Comparison of ENCODE assay signal across 9 cellular contexts in genomic region chr20:63215101-63216040, GRCh38. TPM values are rescaled to one million over a fixed set of nuclear protein-coding genes. Genes with fewer than 3 reads are reported as not detected.
DNase-seq lines count a peak whose midpoint lies in the region; ATAC-seq and TF ChIP-seq lines count a peak whose summit lies in the region.
"Had no signal": no experiment of that assay in that cellular context is flagged by ENCODE, and none has a peak within 500 bp of the region (broad histone marks: within the 10 kb centered on the region; RNA-seq: fewer than 3 reads in every experiment).

No MANE protein-coding gene starts in this region.

- H3K9me3 Mint-ChIP-seq in MCF 10A (ENCODE audit: unreplicated experiment), result no peaks in the 10 kb centered on the region
- no peaks in the 10 kb centered on the region for H3K9me3 Mint-ChIP-seq in stimulated activated naive CD8-positive, alpha-beta T cell treated with anti-CD3 and anti-CD28 coated beads, Interleukin-15, Interleukin-2, amounts not matched to agents 100 ng/mL and 50 ng/mL, for 24 hours

- peak overlapping the region; percentile 77 for H3K4me3 ChIP-seq in AG04450 (ENCODE audit: low read depth, low read length)
- H3K4me3 ChIP-seq in OCI-LY7 (ENCODE audit: low read depth, low read length, poor library complexity, severe bottlenecking), result peak overlapping the region; percentile 100

- H4K20me1 ChIP-seq in OCI-LY7 (ENCODE audit: insufficient read depth, low read length), result peaks cover 19% of the 10 kb centered on the region

- peaks cover 3% of the 10 kb centered on the region for H3K27me3 ChIP-seq in AG04450 (ENCODE audit: control insufficient read depth, insufficient read depth, low read length)

- peaks cover 53% of the 10 kb centered on the region for H3K36me3 ChIP-seq in OCI-LY7 (ENCODE audit: insufficient read depth, low read length)

- peaks cover 52% of the 10 kb centered on the region for H3K79me2 ChIP-seq in OCI-LY7 (ENCODE audit: insufficient read depth, low read depth, low read length)

- peaks cover 23% of the 10 kb centered on the region for H3K4me1 ChIP-seq in OCI-LY7 (ENCODE audit: insufficient read depth, low read length, poor library complexity, severe bottlenecking)

- H3K4me2 ChIP-seq in OCI-LY7 (ENCODE audit: low read length), result peak overlapping the region; percentile 73

- peaks cover 8% of the 10 kb centered on the region for H3K27me3 Mint-ChIP-seq in MCF 10A (ENCODE audit: insufficient read depth, unreplicated experiment)
- no peaks in the 10 kb centered on the region for H3K27me3 Mint-ChIP-seq in stimulated activated naive CD8-positive, alpha-beta T cell treated with anti-CD3 and anti-CD28 coated beads, Interleukin-15, Interleukin-2, amounts not matched to agents 100 ng/mL and 50 ng/mL, for 24 hours

- BruUV-seq in OCI-LY7 (replicated peaks; lab: Mats Ljungman, UMichigan) (no TSS peak), MCF 10A (replicated peaks; lab: Mats Ljungman, UMichigan) (TSS peak; percentile 46)

- peak overlapping the region; percentile 92 for H3K27ac Mint-ChIP-seq in MCF 10A (ENCODE audit: low read depth, unreplicated experiment)
- H3K27ac Mint-ChIP-seq in stimulated activated naive CD8-positive, alpha-beta T cell treated with anti-CD3 and anti-CD28 coated beads, Interleukin-15, Interleukin-2, amounts not matched to agents 100 ng/mL and 50 ng/mL, for 24 hours, result peak overlapping the region; percentile 96

- CTCF ChIA-PET in AG04450 (lab: Charles Lee), result interaction anchor here (0.6 to 6.2 kb wide), 11 partner anchors 9 to 243 kb away, joined by 3 to 59 read pairs (median 4); no protein-coding TSS in a partner anchor
- CTCF ChIA-PET in OCI-LY7 (lab: Charles Lee; ENCODE audit: unreplicated experiment), result no interaction called here
- CTCF ChIA-PET in MCF 10A (lab: Yijun Ruan, JAX), result interaction anchor here (0.7 to 8.8 kb wide), 17 partner anchors 9 to 322 kb away, joined by 3 to 86 read pairs (median 5); partner anchors contain the start of gene PTK6

- intact Hi-C loops in OCI-LY7 (cut with micrococcal nuclease; ENCODE audit: unreplicated experiment), result loop anchor here (5.0 kb wide), 1 partner anchor 57 kb away; the partner anchor contains the start of gene ARFGAP1
- intact Hi-C loops in MCF 10A (cut with micrococcal nuclease), result loop anchor here (1.0 kb wide), 1 partner anchor 32 kb away; no protein-coding TSS in a partner anchor

- peaks cover 49% of the 10 kb centered on the region for H3K36me3 Mint-ChIP-seq in MCF 10A (ENCODE audit: insufficient read depth, unreplicated experiment)
- peaks cover 48% of the 10 kb centered on the region for H3K36me3 Mint-ChIP-seq in stimulated activated naive CD8-positive, alpha-beta T cell treated with anti-CD3 and anti-CD28 coated beads, Interleukin-15, Interleukin-2, amounts not matched to agents 100 ng/mL and 50 ng/mL, for 24 hours (ENCODE audit: low read depth)

- POLR2A ChIA-PET in AG04450 (lab: Yijun Ruan, JAX), result interaction anchor here (0.9 kb wide), 1 partner anchor 8 kb away, joined by 3 read pairs; no protein-coding TSS in a partner anchor
- POLR2A ChIA-PET in OCI-LY7 (lab: Charles Lee), result interaction anchor here (0.9 to 1.7 kb wide), 2 partner anchors 8 to 15 kb away, joined by 3 to 5 read pairs; no protein-coding TSS in a partner anchor
- POLR2A ChIA-PET in MCF 10A (lab: Yijun Ruan, JAX), result interaction anchor here (0.6 to 2.3 kb wide), 18 partner anchors 9 to 649 kb away, joined by 3 to 17 read pairs (median 4); partner anchors contain the start of genes ARFGAP1, GMEB2, PPDPF and TPD52L2

- H2AFZ ChIP-seq in OCI-LY7 (ENCODE audit: low read length), result 0 out of 2 replicates have a peak overlapping the region, but pooled peaks have one; percentile 20

- peak overlapping the region; percentile 91 for H3K4me3 Mint-ChIP-seq in MCF 10A (ENCODE audit: unreplicated experiment)
- peak overlapping the region; percentile 92 for H3K4me3 Mint-ChIP-seq in stimulated activated naive CD8-positive, alpha-beta T cell treated with anti-CD3 and anti-CD28 coated beads, Interleukin-15, Interleukin-2, amounts not matched to agents 100 ng/mL and 50 ng/mL, for 24 hours

- no peak for DNase-seq in AG04450 (ENCODE audit: low read depth, low spot score)
- DNase-seq in GM10266 (ENCODE audit: extremely low spot score), result peak; percentile 79
- DNase-seq in OCI-LY7 (ENCODE audit: low spot score), result peak; percentile 37
- peak; percentile 42 for DNase-seq in MCF 10A (ENCODE audit: unreplicated experiment)
- peak; percentile 19 for DNase-seq in kidney glomerular epithelial cell (lab: John Stamatoyannopoulos, UW)
- no peak for DNase-seq in cerebellum (ENCODE audit: low spot score)

- H3K9me3 ChIP-seq in AG04450 (ENCODE audit: control insufficient read depth, insufficient read depth, low read length), result no peaks in the 10 kb centered on the region
- no peaks in the 10 kb centered on the region for H3K9me3 ChIP-seq in OCI-LY7 (ENCODE audit: low read length)

- ATAC-seq in HG03045 (IDR thresholded peaks at IDR 0.05; ENCODE audit: unreplicated experiment), result peak; percentile 22

- H3K9me2 ChIP-seq in OCI-LY7 (ENCODE audit: insufficient read depth, low read length), result no peaks in the 10 kb centered on the region

- TF ChIP-seq CTCF in AG04450 (IDR thresholded peaks at IDR 0.05; ENCODE audit: low read depth, low read length) (peak; percentile 76), GM10266 (IDR thresholded peaks at IDR 0.05; ENCODE audit: control insufficient read depth, insufficient read depth, low read depth, missing control alignments) (peak; percentile 55), OCI-LY7 (conservative IDR thresholded peaks at IDR 0.05; ENCODE audit: low read length) (peak; percentile 55), MCF 10A (IDR thresholded peaks at IDR 0.05; ENCODE audit: unreplicated experiment) (peak; percentile 47)

- H3K27ac ChIP-seq in AG04450 (ENCODE audit: low read depth, low read length) (peak overlapping the region; percentile 31), OCI-LY7 (ENCODE audit: low read depth, low read length, poor library complexity, severe bottlenecking) (peak overlapping the region; percentile 62)

- peaks cover 39% of the 10 kb centered on the region for H3K4me1 Mint-ChIP-seq in MCF 10A (ENCODE audit: insufficient read depth, unreplicated experiment)
- H3K4me1 Mint-ChIP-seq in stimulated activated naive CD8-positive, alpha-beta T cell treated with anti-CD3 and anti-CD28 coated beads, Interleukin-15, Interleukin-2, amounts not matched to agents 100 ng/mL and 50 ng/mL, for 24 hours (ENCODE audit: low read depth), result peaks cover 52% of the 10 kb centered on the region

RNA-seq across cellular contexts. Expression of gene YTHDF1, which starts 0.6 kb away (rescaled TPM):
- 22.3 and 22.4 TPM in 2 replicates for polyA plus RNA-seq in AG04450 (2011; rRNA removed)
- polyA minus RNA-seq in AG04450 (2011; rRNA and poly(A)+ RNA removed), result 21.9 and 25.5 TPM in 2 replicates
- 26.7 and 31.3 TPM in 2 replicates for total RNA-seq in OCI-LY7 (2014; rRNA removed; shearing (Covaris generic))
- 42.3 and 42.7 TPM in 2 replicates for total RNA-seq in OCI-LY7 (2022)
- 47.1 and 49.5 TPM in 2 replicates for total RNA-seq in MCF 10A (2022)
- total RNA-seq in cerebellum, result 18.8 TPM

RNA-seq across cellular contexts. Expression of gene BIRC7, which starts 20.3 kb away (rescaled TPM):
- polyA plus RNA-seq in AG04450 (2011; rRNA removed), result not detected in 2 replicates
- polyA minus RNA-seq in AG04450 (2011; rRNA and poly(A)+ RNA removed), result not detected in 2 replicates
- not detected in 2 replicates for total RNA-seq in OCI-LY7 (2014; rRNA removed; shearing (Covaris generic))
- total RNA-seq in OCI-LY7 (2022) (0.39 and 0.42 TPM in 2 replicates), MCF 10A (2022) (not detected in 2 replicates), cerebellum (not detected)
- total RNA-seq: T-helper 1 cell treated with Interleukin-12 subunit alpha and Interleukin-12 subunit beta and Interleukin-4 antibody, amounts not matched to agents 30 ng/mL and 1 ng/mL, for 36 hours had no signal

RNA-seq across cellular contexts. Expression of gene NKAIN4, which starts 38.9 kb away (rescaled TPM):
- polyA plus RNA-seq in AG04450 (2011; rRNA removed), result not detected in 2 replicates
- polyA minus RNA-seq in AG04450 (2011; rRNA and poly(A)+ RNA removed), result not detected in 2 replicates
- not detected in 2 replicates for total RNA-seq in OCI-LY7 (2014; rRNA removed; shearing (Covaris generic))
- not detected in 2 replicates for total RNA-seq in OCI-LY7 (2022)
- not detected in 2 replicates for total RNA-seq in MCF 10A (2022)
- total RNA-seq in cerebellum, result 35.0 TPM
- total RNA-seq: T-helper 1 cell treated with Interleukin-12 subunit alpha and Interleukin-12 subunit beta and Interleukin-4 antibody, amounts not matched to agents 30 ng/mL and 1 ng/mL, for 36 hours had no signal

RNA-seq across cellular contexts. Expression of gene ARFGAP1, which starts 57.2 kb away (rescaled TPM):
- polyA plus RNA-seq in AG04450 (2011; rRNA removed), result 52.6 and 70.9 TPM in 2 replicates
- polyA minus RNA-seq in AG04450 (2011; rRNA and poly(A)+ RNA removed), result 53.0 and 79.9 TPM in 2 replicates
- 50.4 and 57.9 TPM in 2 replicates for total RNA-seq in OCI-LY7 (2014; rRNA removed; shearing (Covaris generic))
- 105 and 116 TPM in 2 replicates for total RNA-seq in OCI-LY7 (2022)
- 93.6 and 97.2 TPM in 2 replicates for total RNA-seq in MCF 10A (2022)
- 32.5 TPM for total RNA-seq in cerebellum

Comparison
In these comparisons a context has a peak if more than half of its experiments do, and no peak if none do; other contexts are left out.
1. DNase-seq: peak in GM10266 (single experiment), OCI-LY7 (single experiment), MCF 10A (single experiment) and kidney glomerular epithelial cell (single experiment); none in AG04450 (single experiment) and cerebellum (single experiment).
2. RNA of gene NKAIN4, which starts 38.9 kb away (total RNA-seq): 35.0 TPM in cerebellum (single experiment); not detected in OCI-LY7 and not detected in MCF 10A; every median in the first group is over 10 times any median in the second.
3. Peak in every context shown above with its lines, with median percentiles within 50 percentile points of each other: CTCF ChIP-seq.